ENCODE assay signal across 20 cellular contexts in genomic region chr3:180762866-180763265, GRCh38.
"Had no signal": no experiment of that assay in that cellular context is flagged by ENCODE, and none has a peak within 500 bp of the region (broad histone marks: within the 10 kb centered on the region; RNA-seq: fewer than 3 reads in every experiment).

No MANE protein-coding gene starts in this region.

- H3K36me3 ChIP-seq: adrenal gland, colonic mucosa, prostate gland, thyroid gland, uterus had no signal

- H3K27ac ChIP-seq: adrenal gland, colonic mucosa, prostate gland, skin epidermis, thyroid gland, uterus, VCaP had no signal

- H3K9me3 ChIP-seq: adrenal gland, prostate gland, thyroid gland, uterus had no signal

- H3K4me1 ChIP-seq: adrenal gland, colonic mucosa, prostate gland, thyroid gland, uterus had no signal

- DNase-seq: activated CD4-positive, alpha-beta T cell treated with anti-CD3 and anti-CD28 coated beads for 1 hour; activated CD4-positive, alpha-beta T cell treated with anti-CD3 and anti-CD28 coated beads, Interleukin-2, amount 50 U/mL, for 48 hours; activated CD8-positive, alpha-beta memory T cell treated with anti-CD3 and anti-CD28 coated beads, Interleukin-2, amount 10 ng/mL, durations not matched to agents 7 days and 5 days; activated naive CD4-positive, alpha-beta T cell treated with anti-CD3 and anti-CD28 coated beads, Interleukin-2, amount 10 ng/mL, durations not matched to agents 7 days and 5 days; activated T-cell treated with anti-CD3 and anti-CD28 coated beads, Interleukin-2, amount 50 U/mL, for 1 hour; adrenal gland; colonic mucosa; head of caudate nucleus; left colon; midbrain; right cardiac atrium; stimulated activated CD4-positive, alpha-beta T cell treated with anti-CD3 and anti-CD28 coated beads, Interleukin-15, amount 100 ng/mL, for 24 hours; stimulated activated CD4-positive, alpha-beta T cell treated with anti-CD3 and anti-CD28 coated beads, Interleukin-4, amount 100 ng/mL, for 1 hour; stimulated activated naive B cell treated with anti-CD40 and anti-IgM and Interleukin-4, amounts not matched to agents 10 μg/mL and 1 μg/mL and 100 μg/mL, for 72 hours; thyroid gland; uterus had no signal

- H3K27me3 ChIP-seq: adrenal gland, colonic mucosa, thyroid gland, uterus had no signal

- H3K4me3 ChIP-seq: adrenal gland, colonic mucosa, lung, prostate gland, skin epidermis, thyroid gland, uterus had no signal
